ENCODE assay signal across 13 cellular contexts in the genomic region with DNA sequence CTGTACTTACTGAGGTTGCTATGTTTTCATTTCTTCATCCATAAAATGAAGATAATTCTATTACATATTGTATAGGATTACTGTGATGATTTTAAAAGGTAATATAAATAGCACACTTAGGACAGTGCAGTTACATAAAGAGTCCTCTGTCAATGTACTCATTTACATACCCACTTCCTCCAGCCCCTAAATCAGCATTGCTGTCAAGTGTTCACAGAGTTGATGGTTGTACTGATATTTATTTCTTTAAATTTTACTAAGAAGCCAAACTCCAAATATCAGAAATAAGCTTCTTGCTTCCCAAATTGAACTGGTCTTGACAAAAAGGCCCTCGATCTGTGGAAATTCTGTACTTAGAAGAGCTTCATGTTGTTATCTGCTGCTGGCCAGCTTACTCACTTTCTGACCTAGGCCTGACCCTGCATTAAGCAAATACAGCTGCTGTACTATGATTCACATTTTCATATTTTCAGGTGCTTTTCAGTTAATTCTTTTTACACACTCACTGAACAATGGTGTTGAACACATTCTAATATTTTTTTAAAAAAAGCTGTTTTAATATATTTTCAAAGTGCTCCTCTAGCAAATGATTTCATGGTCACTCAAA.
A peak's percentile ranks its signal among the peaks of the same experiment; 100 is the strongest.
DNase-seq lines count a peak whose midpoint lies in the region; ATAC-seq and TF ChIP-seq lines count a peak whose summit lies in the region.
"Had no signal": no experiment of that assay in that cellular context is flagged by ENCODE, and none has a peak within 500 bp of the region (broad histone marks: within the 10 kb centered on the region; RNA-seq: fewer than 3 reads in every experiment).

No MANE protein-coding gene starts in this region.

- H3K4me3 ChIP-seq in OCI-LY7 (ENCODE audit: low read depth, low read length, poor library complexity, severe bottlenecking), result no peak overlapping the region
- H3K4me3 ChIP-seq in esophagus squamous epithelium, result no peak overlapping the region
- H3K4me3 ChIP-seq: sigmoid colon had no signal

- H4K5ac ChIP-seq in H9 (ENCODE audit: insufficient read length, low read depth, low read length), result no peak overlapping the region

- H3K23me2 ChIP-seq in H9 (ENCODE audit: insufficient read length, low read depth, low read length, poor library complexity, severe bottlenecking), result no peaks in the 10 kb centered on the region

- H3T11ph ChIP-seq in H9 (ENCODE audit: low read length), result no peak overlapping the region

- no peak for TF ChIP-seq POLR2A in esophagus squamous epithelium (IDR thresholded peaks at IDR 0.05)

- H2AK5ac ChIP-seq in H9 (ENCODE audit: insufficient read length, low read length), result no peak overlapping the region

- H2BK120ac ChIP-seq in H9 (ENCODE audit: low read depth, low read length, poor library complexity, severe bottlenecking), result no peak overlapping the region

- no peaks in the 10 kb centered on the region for H3K79me2 ChIP-seq in OCI-LY7 (ENCODE audit: insufficient read depth, low read depth, low read length)
- no peaks in the 10 kb centered on the region for H3K79me2 ChIP-seq in H9 (ENCODE audit: insufficient read depth, low read length)

- H3K4me3 Mint-ChIP-seq in H9, result no peak overlapping the region

- H3K4me1 ChIP-seq in OCI-LY7 (ENCODE audit: insufficient read depth, low read length, poor library complexity, severe bottlenecking) (peaks cover 8% of the 10 kb centered on the region), H9 (ENCODE audit: insufficient read depth, low read length) (no peaks in the 10 kb centered on the region), esophagus squamous epithelium (no peaks in the 10 kb centered on the region)
- H3K4me1 ChIP-seq: sigmoid colon had no signal

- peaks cover 6 to 8% of the 10 kb centered on the region in 2 experiments; a peak in 3 of 4 replicates for H3K4me1 Mint-ChIP-seq in H9

- H3K23ac ChIP-seq in H9 (ENCODE audit: insufficient read length, low read depth, low read length), result no peak overlapping the region

- no peak overlapping the region for H3K4me2 ChIP-seq in OCI-LY7 (ENCODE audit: low read length)
- no peak overlapping the region for H3K4me2 ChIP-seq in H9 (ENCODE audit: insufficient read depth, insufficient read length, low read length)

- peak overlapping the region; percentile 44; the same call in 1 of the 2 replicates for H2AFZ ChIP-seq in OCI-LY7 (ENCODE audit: low read length)
- H2AFZ ChIP-seq in H9 (ENCODE audit: low read length), result no peak overlapping the region

- H3K27me3 ChIP-seq in H9 (ENCODE audit: insufficient read depth, low read length) (no peaks in the 10 kb centered on the region), esophagus squamous epithelium (no peaks in the 10 kb centered on the region)
- H3K27me3 ChIP-seq: sigmoid colon had no signal

- intact Hi-C loops in OCI-LY7 (cut with micrococcal nuclease; ENCODE audit: unreplicated experiment), result no loop called here
- intact Hi-C loops in esophagus squamous epithelium (cut with DNase I), result no loop called here

- ATAC-seq in GM18519 (IDR thresholded peaks at IDR 0.05; ENCODE audit: low FRiP score, unreplicated experiment) (peak; percentile 77), HG02840 (IDR thresholded peaks at IDR 0.05; ENCODE audit: low FRiP score, unreplicated experiment) (peak; percentile 81)

- POLR2A ChIA-PET in OCI-LY7 (lab: Charles Lee), result no interaction called here

- H2BK20ac ChIP-seq in H9 (ENCODE audit: low read depth, low read length, poor library complexity, severe bottlenecking), result no peak overlapping the region

- H3K36me3 Mint-ChIP-seq in H9 (ENCODE audit: insufficient read depth in 1 of 3, low read depth in 3 of 3), result peaks cover 3 to 5% (median 5%) of the 10 kb centered on the region in 3 experiments; a peak in 5 of 7 replicates

- H3K56ac ChIP-seq in H9 (ENCODE audit: insufficient read length, low read depth, low read length), result no peak overlapping the region

- H4K8ac ChIP-seq in H9 (replicated peaks; ENCODE audit: insufficient read length, low read depth, low read length), result no peak overlapping the region

- H2BK15ac ChIP-seq in H9 (ENCODE audit: low read depth, low read length), result no peak overlapping the region

- H3K36me3 ChIP-seq in OCI-LY7 (ENCODE audit: insufficient read depth, low read length) (no peaks in the 10 kb centered on the region), esophagus squamous epithelium (no peaks in the 10 kb centered on the region)
- H3K36me3 ChIP-seq: sigmoid colon had no signal

- no peak overlapping the region for H3K4ac ChIP-seq in H9 (ENCODE audit: low read depth, low read length)

- no peak overlapping the region for H3K18ac ChIP-seq in H9 (ENCODE audit: insufficient read length, low read depth, low read length)

- no peaks in the 10 kb centered on the region for H3K9me2 ChIP-seq in OCI-LY7 (ENCODE audit: insufficient read depth, low read length)

- DNase-seq in OCI-LY7 (ENCODE audit: low spot score) (peak; percentile 10), glomerular visceral epithelial cell (ENCODE audit: extremely low spot score) (peak; percentile 25), H9 (no peak), NCI-H82 (lab: John Stamatoyannopoulos, UW) (no peak), SIG-M5 (lab: John Stamatoyannopoulos, UW) (no peak), esophagus squamous epithelium (lab: John Stamatoyannopoulos, UW) (no peak)
- DNase-seq: activated CD4-positive, alpha-beta T cell treated with anti-CD3 and anti-CD28 coated beads for 4 hours; central memory CD4-positive, alpha-beta T cell; EL; NCI-H524; sigmoid colon had no signal

- no peak overlapping the region for H4K91ac ChIP-seq in H9 (ENCODE audit: insufficient read length, low read depth, low read length)

- CTCF ChIA-PET in OCI-LY7 (lab: Charles Lee; ENCODE audit: unreplicated experiment), result no interaction called here

- H2BK12ac ChIP-seq in H9 (ENCODE audit: insufficient read length, low read depth, low read length), result no peak overlapping the region

- no peak overlapping the region for H3K27ac Mint-ChIP-seq in H9

- no TSS peak for BruUV-seq in OCI-LY7 (replicated peaks; lab: Mats Ljungman, UMichigan)

- H3K9me3 ChIP-seq in OCI-LY7 (ENCODE audit: low read length), result no peaks in the 10 kb centered on the region
- H3K9me3 ChIP-seq in H9 (ENCODE audit: control insufficient read depth, low read depth, low read length), result no peaks in the 10 kb centered on the region
- no peaks in the 10 kb centered on the region for H3K9me3 ChIP-seq in esophagus squamous epithelium

- no peaks in the 10 kb centered on the region for H4K20me1 ChIP-seq in OCI-LY7 (ENCODE audit: insufficient read depth, low read length)
- no peaks in the 10 kb centered on the region for H4K20me1 ChIP-seq in H9 (ENCODE audit: control insufficient read depth, insufficient read depth, insufficient read length)

- no peaks in the 10 kb centered on the region for H3K27me3 Mint-ChIP-seq in H9 (ENCODE audit: low read depth)

- no peak overlapping the region for H3K9ac ChIP-seq in H9 (ENCODE audit: extremely low read depth, insufficient read length, low read length)

- TF ChIP-seq CTCF in OCI-LY7 (conservative IDR thresholded peaks at IDR 0.05; ENCODE audit: low read length), result no peak
- no peak for TF ChIP-seq CTCF in H9 (conservative IDR thresholded peaks at IDR 0.05)
- no peak for TF ChIP-seq CTCF in esophagus squamous epithelium (IDR thresholded peaks at IDR 0.05)

- WGBS in H9 (ENCODE audit: extremely low coverage, insufficient read length, low lambda C conversion rate), result no CpG with 5 or more reads among the region's 1 CpG
- WGBS in esophagus squamous epithelium, 2 donors, result 34 to 46% methylated on average over 1 of the region's 1 CpG

- H3K14ac ChIP-seq in H9 (ENCODE audit: insufficient read depth, low read length), result no peak overlapping the region

- H2BK5ac ChIP-seq in H9 (ENCODE audit: insufficient read length, low read length), result no peak overlapping the region

- H3K9me3 Mint-ChIP-seq in H9, result peaks cover 5 to 8% of the 10 kb centered on the region in 2 experiments

- H3K79me1 ChIP-seq in H9 (ENCODE audit: insufficient read depth, low read depth, low read length, poor library complexity, severe bottlenecking), result no peaks in the 10 kb centered on the region

- H3K27ac ChIP-seq in OCI-LY7 (ENCODE audit: low read depth, low read length, poor library complexity, severe bottlenecking), result no peak overlapping the region
- no peak overlapping the region for H3K27ac ChIP-seq in H9 (ENCODE audit: insufficient read length, low read depth, low read length)
- no peak overlapping the region for H3K27ac ChIP-seq in esophagus squamous epithelium
- H3K27ac ChIP-seq: sigmoid colon had no signal

Comparison
In these comparisons a context has a peak if more than half of its experiments do, and no peak if none do; other contexts are left out.
1. DNase-seq: peak in OCI-LY7 (single experiment) and glomerular visceral epithelial cell (single experiment); none in H9 (single experiment), NCI-H82 (single experiment), SIG-M5 (single experiment) and esophagus squamous epithelium (single experiment).